In genomic region chr14:57057803-57058202, GRCh38 we compare ENCODE assay signal across 12 cellular contexts.
DNase-seq lines count a peak whose midpoint lies in the region; ATAC-seq and FAIRE-seq lines count a peak whose summit lies in the region.
"Had no signal": no experiment of that assay in that cellular context is flagged by ENCODE, and none has a peak within 500 bp of the region (broad histone marks: within the 10 kb centered on the region; RNA-seq: fewer than 3 reads in every experiment).

No MANE protein-coding gene starts in this region.

- peak; percentile 37 for DNase-seq in NCI-H1436 (lab: John Stamatoyannopoulos, UW)
- DNase-seq in NCI-H1436 treated with DMSO at 0.1 percent for 48 hours (lab: John Stamatoyannopoulos, UW), result no peak
- peak; percentile 36 for DNase-seq in NCI-H345 treated with DMSO at 0.1 percent for 48 hours (lab: John Stamatoyannopoulos, UW; ENCODE audit: unreplicated experiment)
- peak; percentile 67 for DNase-seq in cerebellar cortex (ENCODE audit: low spot score)
- DNase-seq in urothelium cell line (ENCODE audit: low spot score), result peak; percentile 20
- DNase-seq in activated CD4-positive, alpha-beta T cell treated with anti-CD3 and anti-CD28 coated beads for 36 hours, result no peak
- DNase-seq in stimulated activated CD4-positive, alpha-beta T cell treated with anti-CD3 and anti-CD28 coated beads, Interleukin-1b, Interleukin-23, amount 100 ng/mL, for 48 hours, result no peak
- DNase-seq in amygdala (lab: John Stamatoyannopoulos, UW), result no peak
- DNase-seq: 8988T, hippocampal formation, NCI-H1048 had no signal

- no peak overlapping the region for H3K4me3 Mint-ChIP-seq in activated CD4-positive, alpha-beta T cell treated with anti-CD3 and anti-CD28 coated beads for 36 hours
- H3K4me3 Mint-ChIP-seq: activated naive CD4-positive, alpha-beta T cell treated with anti-CD3 and anti-CD28 coated beads, Interleukin-2, amount 50 U/mL, for 24 hours had no signal

- H3K4me1 Mint-ChIP-seq in activated CD4-positive, alpha-beta T cell treated with anti-CD3 and anti-CD28 coated beads for 36 hours, result peaks cover 23% of the 10 kb centered on the region

- peaks cover 13% of the 10 kb centered on the region for H3K27me3 Mint-ChIP-seq in activated CD4-positive, alpha-beta T cell treated with anti-CD3 and anti-CD28 coated beads for 36 hours
- H3K27me3 Mint-ChIP-seq: activated naive CD4-positive, alpha-beta T cell treated with anti-CD3 and anti-CD28 coated beads, Interleukin-2, amount 50 U/mL, for 24 hours had no signal

- no peaks in the 10 kb centered on the region for H3K9me3 Mint-ChIP-seq in activated CD4-positive, alpha-beta T cell treated with anti-CD3 and anti-CD28 coated beads for 36 hours (ENCODE audit: low read depth)
- H3K9me3 Mint-ChIP-seq: activated naive CD4-positive, alpha-beta T cell treated with anti-CD3 and anti-CD28 coated beads, Interleukin-2, amount 50 U/mL, for 24 hours had no signal

- POLR2A ChIA-PET in activated CD4-positive, alpha-beta T cell treated with anti-CD3 and anti-CD28 coated beads for 36 hours (lab: Charles Lee), result no interaction called here

- no peak for FAIRE-seq in urothelium cell line (lab: Jason Lieb, UNC)

- no peak overlapping the region for H3K27ac Mint-ChIP-seq in activated CD4-positive, alpha-beta T cell treated with anti-CD3 and anti-CD28 coated beads for 36 hours
- H3K27ac Mint-ChIP-seq: activated naive CD4-positive, alpha-beta T cell treated with anti-CD3 and anti-CD28 coated beads, Interleukin-2, amount 50 U/mL, for 24 hours had no signal

- intact Hi-C loops in activated CD4-positive, alpha-beta T cell treated with anti-CD3 and anti-CD28 coated beads for 36 hours (cut with DNase I, micrococcal nuclease), result no loop called here

- CTCF ChIA-PET in activated CD4-positive, alpha-beta T cell treated with anti-CD3 and anti-CD28 coated beads for 36 hours (lab: Charles Lee), result no interaction called here

- no peaks in the 10 kb centered on the region for H3K36me3 Mint-ChIP-seq in activated CD4-positive, alpha-beta T cell treated with anti-CD3 and anti-CD28 coated beads for 36 hours (ENCODE audit: low read depth)
- H3K36me3 Mint-ChIP-seq: activated naive CD4-positive, alpha-beta T cell treated with anti-CD3 and anti-CD28 coated beads, Interleukin-2, amount 50 U/mL, for 24 hours had no signal

- ATAC-seq in activated CD4-positive, alpha-beta T cell treated with anti-CD3 and anti-CD28 coated beads for 36 hours, result no peak

Comparison
In these comparisons a context has a peak if more than half of its experiments do, and no peak if none do; other contexts are left out.
1. DNase-seq: peak in NCI-H1436 (single experiment), NCI-H345 treated with DMSO at 0.1 percent for 48 hours (single experiment), cerebellar cortex (single experiment) and urothelium cell line (single experiment); none in NCI-H1436 treated with DMSO at 0.1 percent for 48 hours (single experiment), activated CD4-positive, alpha-beta T cell treated with anti-CD3 and anti-CD28 coated beads for 36 hours (single experiment), stimulated activated CD4-positive, alpha-beta T cell treated with anti-CD3 and anti-CD28 coated beads, Interleukin-1b, Interleukin-23, amount 100 ng/mL, for 48 hours (single experiment) and amygdala (0 of 56).